ENCODE assay signal across 17 cellular contexts in the genomic region with DNA sequence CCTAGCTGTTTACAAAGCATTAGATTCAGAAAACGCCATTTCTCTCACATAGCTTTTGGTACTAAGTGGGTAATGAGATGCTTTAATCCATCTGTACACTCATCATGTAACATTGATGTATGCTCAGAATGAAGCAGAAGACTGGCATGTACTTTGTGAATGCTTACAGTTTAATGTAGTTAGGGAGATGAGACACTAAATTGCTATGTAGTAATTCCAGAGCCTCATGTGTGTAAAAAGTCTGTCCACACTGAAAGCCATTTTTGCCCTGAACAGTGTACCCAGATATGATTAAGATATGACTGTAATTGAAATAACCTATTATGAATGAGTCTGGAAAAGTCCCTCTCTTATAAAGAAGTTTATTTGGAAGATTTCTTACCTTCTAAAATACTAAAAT.
DNase-seq lines count a peak whose midpoint lies in the region; ATAC-seq, FAIRE-seq and TF ChIP-seq lines count a peak whose summit lies in the region.
"Had no signal": no experiment of that assay in that cellular context is flagged by ENCODE, and none has a peak within 500 bp of the region (broad histone marks: within the 10 kb centered on the region; RNA-seq: fewer than 3 reads in every experiment).

No MANE protein-coding gene starts in this region.

- dilution Hi-C loops in keratinocyte (cut with MboI; ENCODE audit: extremely low pct_ligation_motif_present, low sequenced_read_pairs): no loop called here

- H3K79me2 ChIP-seq in keratinocyte (ENCODE audit: control insufficient read depth, insufficient read depth, low read length): no peaks in the 10 kb centered on the region

- no peaks in the 10 kb centered on the region for H3K27me3 ChIP-seq in RWPE2 (ENCODE audit: insufficient read depth, poor library complexity, severe bottlenecking)
- H3K27me3 ChIP-seq in keratinocyte (ENCODE audit: control insufficient read depth, extremely low read depth, insufficient read depth, low read length): no peaks in the 10 kb centered on the region
- H3K27me3 ChIP-seq: BE2C had no signal

- no peaks in the 10 kb centered on the region for H4K20me1 ChIP-seq in keratinocyte (ENCODE audit: control insufficient read depth, extremely low read depth, insufficient read depth, low read length)

- H3K9ac ChIP-seq in keratinocyte (ENCODE audit: control insufficient read depth, extremely low read depth, insufficient read depth, low read length): no peak overlapping the region

- DNase-seq in RWPE2 (ENCODE audit: low spot score) (no peak), epithelial cell of esophagus (ENCODE audit: low read depth) (peak; percentile 53), keratinocyte (ENCODE audit: low read depth, low spot score) (peak; percentile 1), NCI-H774 (lab: John Stamatoyannopoulos, UW) (no peak), SIG-M5 (lab: John Stamatoyannopoulos, UW) (no peak)
- DNase-seq: BE2C; CD4-positive, alpha-beta memory T cell; DMS79; GOT3; HFFc6 had no signal

- H3K9me3 ChIP-seq in RWPE2 (ENCODE audit: severe bottlenecking) (no peaks in the 10 kb centered on the region), keratinocyte (ENCODE audit: control insufficient read depth, low read depth, low read length) (no peaks in the 10 kb centered on the region)
- H3K9me3 ChIP-seq: A549, BE2C, HAP-1 had no signal

- ATAC-seq in RWPE2 (ENCODE audit: low read depth) (peak; percentile 49), GM18870 (IDR thresholded peaks at IDR 0.05; ENCODE audit: unreplicated experiment) (no peak)
- ATAC-seq: A549, GM12878 had no signal

- H3K27ac ChIP-seq in RWPE2 (ENCODE audit: poor library complexity, severe bottlenecking) (peak overlapping the region; percentile 41), keratinocyte (ENCODE audit: control insufficient read depth, insufficient read depth, low read length) (peak overlapping the region; percentile 57)
- H3K27ac ChIP-seq: A549, C4-2B had no signal

- no peak for TF ChIP-seq CTCF in RWPE2 (IDR thresholded peaks at IDR 0.05; ENCODE audit: poor library complexity, severe bottlenecking)
- TF ChIP-seq CTCF in epithelial cell of esophagus (IDR thresholded peaks at IDR 0.05; ENCODE audit: insufficient read depth, low read depth, low read length, missing control alignments): no peak
- TF ChIP-seq CTCF in keratinocyte (optimal IDR thresholded peaks at IDR 0.05 in 1 of 3, IDR thresholded peaks at IDR 0.05 in 1 of 3, conservative IDR thresholded peaks at IDR 0.05 in 1 of 3; ENCODE audit: extremely low read depth in 1 of 3, insufficient read depth in 2 of 3, low read length in 3 of 3): no peak

- peak; percentile 44 for FAIRE-seq in keratinocyte (lab: Jason Lieb, UNC)
- FAIRE-seq: A549, GM12878, GM19239, HTR-8/SVneo had no signal

- H3K9me1 ChIP-seq in keratinocyte (ENCODE audit: control insufficient read depth, extremely low read depth, insufficient read depth, low read length): no peaks in the 10 kb centered on the region

- no peak overlapping the region for H2AFZ ChIP-seq in keratinocyte (ENCODE audit: control insufficient read depth, low read length)

- peaks cover 18% of the 10 kb centered on the region for H3K4me1 ChIP-seq in RWPE2 (ENCODE audit: insufficient read depth, poor library complexity, severe bottlenecking)
- H3K4me1 ChIP-seq in keratinocyte (ENCODE audit: control insufficient read depth, extremely low read depth, insufficient read depth, low read length): peaks cover 18% of the 10 kb centered on the region
- H3K4me1 ChIP-seq: BE2C, HAP-1 had no signal

- H3K36me3 ChIP-seq in RWPE2 (ENCODE audit: low read depth): peaks cover 11% of the 10 kb centered on the region
- no peaks in the 10 kb centered on the region for H3K36me3 ChIP-seq in keratinocyte (ENCODE audit: control insufficient read depth in 2 of 2, extremely low read depth in 1 of 2, insufficient read depth in 2 of 2, low read length in 2 of 2)
- H3K36me3 ChIP-seq: HAP-1 had no signal

- H3K4me3 ChIP-seq in RWPE2 (ENCODE audit: severe bottlenecking): no peak overlapping the region
- no peak overlapping the region for H3K4me3 ChIP-seq in epithelial cell of esophagus (ENCODE audit: low read length)
- no peak overlapping the region for H3K4me3 ChIP-seq in keratinocyte (ENCODE audit: control insufficient read depth in 2 of 3, extremely low read depth in 1 of 3, insufficient read depth in 2 of 3, low read depth in 1 of 3, low read length in 3 of 3)
- H3K4me3 ChIP-seq: A549, GM12878, HAP-1 had no signal

- no peak overlapping the region for H3K4me2 ChIP-seq in keratinocyte (ENCODE audit: control insufficient read depth, extremely low read depth, insufficient read depth, low read depth, low read length)
- H3K4me2 ChIP-seq: A549 had no signal

Comparison
In these comparisons a context has a peak if more than half of its experiments do, and no peak if none do; other contexts are left out.
1. DNase-seq: peak in epithelial cell of esophagus (single experiment) and keratinocyte (single experiment); none in RWPE2 (single experiment), NCI-H774 (single experiment) and SIG-M5 (single experiment).